14 cellular contexts compared by ENCODE assay signal in genomic region chr10:21556527-21556926, GRCh38. TPM values are rescaled to one million over a fixed set of nuclear protein-coding genes. Genes with fewer than 3 reads are reported as not detected.
A peak's percentile ranks its signal among the peaks of the same experiment; 100 is the strongest.
DNase-seq lines count a peak whose midpoint lies in the region; ATAC-seq lines count a peak whose summit lies in the region.
"Had no signal": no experiment of that assay in that cellular context is flagged by ENCODE, and none has a peak within 500 bp of the region (broad histone marks: within the 10 kb centered on the region; RNA-seq: fewer than 3 reads in every experiment).

No MANE protein-coding gene starts in this region.

- intact Hi-C loops in activated CD4-positive, alpha-beta T cell treated with anti-CD3 and anti-CD28 coated beads, Interleukin-2, amount 10 ng/mL, durations not matched to agents 24 days and 14 days (cut with micrococcal nuclease) = no loop called here

- no peak for DNase-seq in activated CD4-positive, alpha-beta T cell treated with anti-CD3 and anti-CD28 coated beads, Interleukin-2, amount 10 ng/mL, durations not matched to agents 24 days and 14 days
- DNase-seq in activated CD4-positive, alpha-beta T cell treated with anti-CD3 and anti-CD28 coated beads for 1 hour = no peak
- DNase-seq in stimulated activated naive CD8-positive, alpha-beta T cell treated with anti-CD3 and anti-CD28 coated beads, Interleukin-15, Interleukin-2, amounts not matched to agents 100 U/mL and 50 U/mL, for 24 hours = no peak
- DNase-seq in memory B cell (ENCODE audit: low spot score in 2 of 2) (no peak), HT-29 (ENCODE audit: low spot score) (no peak), NCI-H1694 (lab: John Stamatoyannopoulos, UW) (no peak)
- DNase-seq: CD4-positive, CD25-positive, alpha-beta regulatory T cell; DMS153; DMS79 treated with DMSO at 0.1 percent for 48 hours; EL; HCEC 1CT; HFFc6 had no signal

- H3K27ac Mint-ChIP-seq in activated CD4-positive, alpha-beta T cell treated with anti-CD3 and anti-CD28 coated beads, Interleukin-2, amount 10 ng/mL, durations not matched to agents 24 days and 14 days = peak overlapping the region; percentile 25
- H3K27ac Mint-ChIP-seq in stimulated activated naive CD8-positive, alpha-beta T cell treated with anti-CD3 and anti-CD28 coated beads, Interleukin-15, Interleukin-2, amounts not matched to agents 100 ng/mL and 50 ng/mL, for 24 hours = peak overlapping the region; percentile 3
- peak overlapping the region; percentile 28 for H3K27ac Mint-ChIP-seq in memory B cell
- H3K27ac Mint-ChIP-seq: HFFc6 had no signal

- H3K4me3 Mint-ChIP-seq in activated CD4-positive, alpha-beta T cell treated with anti-CD3 and anti-CD28 coated beads, Interleukin-2, amount 10 ng/mL, durations not matched to agents 24 days and 14 days = no peak overlapping the region
- no peak overlapping the region for H3K4me3 Mint-ChIP-seq in stimulated activated naive CD8-positive, alpha-beta T cell treated with anti-CD3 and anti-CD28 coated beads, Interleukin-15, Interleukin-2, amounts not matched to agents 100 ng/mL and 50 ng/mL, for 24 hours
- no peak overlapping the region for H3K4me3 Mint-ChIP-seq in memory B cell
- H3K4me3 Mint-ChIP-seq: CD4-positive, CD25-positive, alpha-beta regulatory T cell; HFFc6 had no signal

- H3K36me3 Mint-ChIP-seq in activated CD4-positive, alpha-beta T cell treated with anti-CD3 and anti-CD28 coated beads, Interleukin-2, amount 10 ng/mL, durations not matched to agents 24 days and 14 days (ENCODE audit: low read depth) = peaks cover 61% of the 10 kb centered on the region
- peaks cover 70% of the 10 kb centered on the region for H3K36me3 Mint-ChIP-seq in stimulated activated naive CD8-positive, alpha-beta T cell treated with anti-CD3 and anti-CD28 coated beads, Interleukin-15, Interleukin-2, amounts not matched to agents 100 ng/mL and 50 ng/mL, for 24 hours (ENCODE audit: low read depth)
- peaks cover 41% of the 10 kb centered on the region for H3K36me3 Mint-ChIP-seq in memory B cell

- H3K27me3 Mint-ChIP-seq in activated CD4-positive, alpha-beta T cell treated with anti-CD3 and anti-CD28 coated beads, Interleukin-2, amount 10 ng/mL, durations not matched to agents 24 days and 14 days = no peaks in the 10 kb centered on the region
- H3K27me3 Mint-ChIP-seq in stimulated activated naive CD8-positive, alpha-beta T cell treated with anti-CD3 and anti-CD28 coated beads, Interleukin-15, Interleukin-2, amounts not matched to agents 100 ng/mL and 50 ng/mL, for 24 hours = no peaks in the 10 kb centered on the region
- H3K27me3 Mint-ChIP-seq in memory B cell = no peaks in the 10 kb centered on the region
- H3K27me3 Mint-ChIP-seq: CD4-positive, CD25-positive, alpha-beta regulatory T cell had no signal

- H3K9me3 Mint-ChIP-seq in activated CD4-positive, alpha-beta T cell treated with anti-CD3 and anti-CD28 coated beads, Interleukin-2, amount 10 ng/mL, durations not matched to agents 24 days and 14 days = no peaks in the 10 kb centered on the region
- H3K9me3 Mint-ChIP-seq in stimulated activated naive CD8-positive, alpha-beta T cell treated with anti-CD3 and anti-CD28 coated beads, Interleukin-15, Interleukin-2, amounts not matched to agents 100 ng/mL and 50 ng/mL, for 24 hours = no peaks in the 10 kb centered on the region
- no peaks in the 10 kb centered on the region for H3K9me3 Mint-ChIP-seq in memory B cell
- H3K9me3 Mint-ChIP-seq: CD4-positive, CD25-positive, alpha-beta regulatory T cell; HFFc6 had no signal

- peaks cover 16% of the 10 kb centered on the region for H3K4me1 Mint-ChIP-seq in activated CD4-positive, alpha-beta T cell treated with anti-CD3 and anti-CD28 coated beads, Interleukin-2, amount 10 ng/mL, durations not matched to agents 24 days and 14 days
- H3K4me1 Mint-ChIP-seq in stimulated activated naive CD8-positive, alpha-beta T cell treated with anti-CD3 and anti-CD28 coated beads, Interleukin-15, Interleukin-2, amounts not matched to agents 100 ng/mL and 50 ng/mL, for 24 hours (ENCODE audit: low read depth) = peaks cover 3% of the 10 kb centered on the region
- peaks cover 9% of the 10 kb centered on the region for H3K4me1 Mint-ChIP-seq in memory B cell

- no peak for ATAC-seq in stimulated activated naive CD8-positive, alpha-beta T cell treated with anti-CD3 and anti-CD28 coated beads, Interleukin-15, Interleukin-2, amounts not matched to agents 100 U/mL and 50 U/mL, for 24 hours
- no peak for ATAC-seq in memory B cell (ENCODE audit: low read depth)
- no peak for ATAC-seq in GM18861 (IDR thresholded peaks at IDR 0.05; ENCODE audit: unreplicated experiment)

RNA-seq across cellular contexts. Expression of gene MLLT10, which starts 22.5 kb away (rescaled TPM):
- 40.2 and 42.0 TPM in 2 replicates for total RNA-seq in activated CD4-positive, alpha-beta T cell treated with anti-CD3 and anti-CD28 coated beads, Interleukin-2, amount 10 ng/mL, durations not matched to agents 24 days and 14 days
- 31.7 and 47.6 TPM in 2 replicates for total RNA-seq in HT-29 (2014; rRNA removed; shearing (Covaris generic))

RNA-seq across cellular contexts. Expression of gene SKIDA1, which starts 31.0 kb away (rescaled TPM):
- total RNA-seq in activated CD4-positive, alpha-beta T cell treated with anti-CD3 and anti-CD28 coated beads, Interleukin-2, amount 10 ng/mL, durations not matched to agents 24 days and 14 days = 0.02 and 0.16 TPM in 2 replicates
- total RNA-seq in HT-29 (2014; rRNA removed; shearing (Covaris generic)) = not detected in 2 replicates
